In the genomic region with DNA sequence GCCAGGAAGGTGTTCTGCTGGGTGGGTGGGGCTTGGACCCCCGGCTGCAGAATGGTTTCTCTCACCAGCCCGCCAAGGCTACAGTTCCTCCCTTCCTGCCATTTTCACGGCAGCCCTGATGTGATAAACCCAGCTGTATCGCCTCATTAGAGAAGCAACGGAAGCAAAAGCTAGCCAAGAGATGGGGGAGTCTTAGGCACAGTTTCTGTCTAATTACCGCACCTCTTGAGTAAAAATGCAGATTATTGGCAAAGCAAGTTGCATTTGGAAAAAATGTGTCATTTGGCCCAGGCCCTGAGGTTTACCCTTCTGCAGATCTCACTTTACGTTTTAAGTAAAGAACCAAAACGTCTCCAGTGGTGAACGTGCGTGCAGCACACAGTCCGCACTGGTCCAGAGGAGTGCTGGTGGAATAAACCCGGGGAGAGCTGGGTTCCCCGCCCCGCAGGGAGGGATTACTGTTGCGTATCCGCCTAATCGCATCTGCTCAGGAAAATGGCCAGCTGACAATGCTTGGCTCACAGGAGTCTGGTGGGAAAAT, we compare ENCODE assay signal across 1 cellular context.
TF ChIP-seq lines count a peak whose summit lies in the region.

No MANE protein-coding gene starts in this region.

TF ChIP-seq in GM23338, 12 proteins besides CTCF, POLR2A, EP300 and RAD21 (continued from another document):
- TF ChIP-seq, protein P1, sequence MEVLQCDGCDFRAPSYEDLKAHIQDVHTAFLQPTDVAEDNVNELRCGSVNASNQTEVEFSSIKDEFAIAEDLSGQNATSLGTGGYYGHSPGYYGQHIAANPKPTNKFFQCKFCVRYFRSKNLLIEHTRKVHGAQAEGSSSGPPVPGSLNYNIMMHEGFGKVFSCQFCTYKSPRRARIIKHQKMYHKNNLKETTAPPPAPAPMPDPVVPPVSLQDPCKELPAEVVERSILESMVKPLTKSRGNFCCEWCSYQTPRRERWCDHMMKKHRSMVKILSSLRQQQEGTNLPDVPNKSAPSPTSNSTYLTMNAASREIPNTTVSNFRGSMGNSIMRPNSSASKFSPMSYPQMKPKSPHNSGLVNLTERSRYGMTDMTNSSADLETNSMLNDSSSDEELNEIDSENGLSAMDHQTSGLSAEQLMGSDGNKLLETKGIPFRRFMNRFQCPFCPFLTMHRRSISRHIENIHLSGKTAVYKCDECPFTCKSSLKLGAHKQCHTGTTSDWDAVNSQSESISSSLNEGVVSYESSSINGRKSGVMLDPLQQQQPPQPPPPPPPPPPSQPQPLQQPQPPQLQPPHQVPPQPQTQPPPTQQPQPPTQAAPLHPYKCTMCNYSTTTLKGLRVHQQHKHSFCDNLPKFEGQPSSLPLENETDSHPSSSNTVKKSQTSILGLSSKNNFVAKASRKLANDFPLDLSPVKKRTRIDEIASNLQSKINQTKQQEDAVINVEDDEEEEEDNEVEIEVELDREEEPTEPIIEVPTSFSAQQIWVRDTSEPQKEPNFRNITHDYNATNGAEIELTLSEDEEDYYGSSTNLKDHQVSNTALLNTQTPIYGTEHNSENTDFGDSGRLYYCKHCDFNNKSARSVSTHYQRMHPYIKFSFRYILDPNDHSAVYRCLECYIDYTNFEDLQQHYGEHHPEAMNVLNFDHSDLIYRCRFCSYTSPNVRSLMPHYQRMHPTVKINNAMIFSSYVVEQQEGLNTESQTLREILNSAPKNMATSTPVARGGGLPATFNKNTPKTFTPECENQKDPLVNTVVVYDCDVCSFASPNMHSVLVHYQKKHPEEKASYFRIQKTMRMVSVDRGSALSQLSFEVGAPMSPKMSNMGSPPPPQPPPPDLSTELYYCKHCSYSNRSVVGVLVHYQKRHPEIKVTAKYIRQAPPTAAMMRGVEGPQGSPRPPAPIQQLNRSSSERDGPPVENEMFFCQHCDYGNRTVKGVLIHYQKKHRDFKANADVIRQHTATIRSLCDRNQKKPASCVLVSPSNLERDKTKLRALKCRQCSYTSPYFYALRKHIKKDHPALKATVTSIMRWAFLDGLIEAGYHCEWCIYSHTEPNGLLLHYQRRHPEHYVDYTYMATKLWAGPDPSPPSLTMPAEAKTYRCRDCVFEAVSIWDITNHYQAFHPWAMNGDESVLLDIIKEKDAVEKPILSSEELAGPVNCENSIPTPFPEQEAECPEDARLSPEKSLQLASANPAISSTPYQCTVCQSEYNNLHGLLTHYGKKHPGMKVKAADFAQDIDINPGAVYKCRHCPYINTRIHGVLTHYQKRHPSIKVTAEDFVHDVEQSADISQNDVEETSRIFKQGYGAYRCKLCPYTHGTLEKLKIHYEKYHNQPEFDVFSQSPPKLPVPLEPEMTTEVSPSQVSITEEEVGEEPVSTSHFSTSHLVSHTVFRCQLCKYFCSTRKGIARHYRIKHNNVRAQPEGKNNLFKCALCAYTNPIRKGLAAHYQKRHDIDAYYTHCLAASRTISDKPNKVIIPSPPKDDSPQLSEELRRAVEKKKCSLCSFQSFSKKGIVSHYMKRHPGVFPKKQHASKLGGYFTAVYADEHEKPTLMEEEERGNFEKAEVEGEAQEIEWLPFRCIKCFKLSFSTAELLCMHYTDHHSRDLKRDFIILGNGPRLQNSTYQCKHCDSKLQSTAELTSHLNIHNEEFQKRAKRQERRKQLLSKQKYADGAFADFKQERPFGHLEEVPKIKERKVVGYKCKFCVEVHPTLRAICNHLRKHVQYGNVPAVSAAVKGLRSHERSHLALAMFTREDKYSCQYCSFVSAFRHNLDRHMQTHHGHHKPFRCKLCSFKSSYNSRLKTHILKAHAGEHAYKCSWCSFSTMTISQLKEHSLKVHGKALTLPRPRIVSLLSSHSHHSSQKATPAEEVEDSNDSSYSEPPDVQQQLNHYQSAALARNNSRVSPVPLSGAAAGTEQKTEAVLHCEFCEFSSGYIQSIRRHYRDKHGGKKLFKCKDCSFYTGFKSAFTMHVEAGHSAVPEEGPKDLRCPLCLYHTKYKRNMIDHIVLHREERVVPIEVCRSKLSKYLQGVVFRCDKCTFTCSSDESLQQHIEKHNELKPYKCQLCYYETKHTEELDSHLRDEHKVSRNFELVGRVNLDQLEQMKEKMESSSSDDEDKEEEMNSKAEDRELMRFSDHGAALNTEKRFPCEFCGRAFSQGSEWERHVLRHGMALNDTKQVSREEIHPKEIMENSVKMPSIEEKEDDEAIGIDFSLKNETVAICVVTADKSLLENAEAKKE (CRISPR knock-in tag; IDR thresholded peaks at IDR 0.05), result no peak
- TF ChIP-seq, protein P2, sequence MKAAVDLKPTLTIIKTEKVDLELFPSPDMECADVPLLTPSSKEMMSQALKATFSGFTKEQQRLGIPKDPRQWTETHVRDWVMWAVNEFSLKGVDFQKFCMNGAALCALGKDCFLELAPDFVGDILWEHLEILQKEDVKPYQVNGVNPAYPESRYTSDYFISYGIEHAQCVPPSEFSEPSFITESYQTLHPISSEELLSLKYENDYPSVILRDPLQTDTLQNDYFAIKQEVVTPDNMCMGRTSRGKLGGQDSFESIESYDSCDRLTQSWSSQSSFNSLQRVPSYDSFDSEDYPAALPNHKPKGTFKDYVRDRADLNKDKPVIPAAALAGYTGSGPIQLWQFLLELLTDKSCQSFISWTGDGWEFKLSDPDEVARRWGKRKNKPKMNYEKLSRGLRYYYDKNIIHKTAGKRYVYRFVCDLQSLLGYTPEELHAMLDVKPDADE (IDR thresholded peaks at IDR 0.05), result no peak
- TF ChIP-seq EZH2phosphoT487 (IDR thresholded peaks at IDR 0.05; ENCODE audit: unreplicated experiment), result no peak
- TF ChIP-seq JUNB (IDR thresholded peaks at IDR 0.05; ENCODE audit: unreplicated experiment), result no peak
- TF ChIP-seq, protein P3, sequence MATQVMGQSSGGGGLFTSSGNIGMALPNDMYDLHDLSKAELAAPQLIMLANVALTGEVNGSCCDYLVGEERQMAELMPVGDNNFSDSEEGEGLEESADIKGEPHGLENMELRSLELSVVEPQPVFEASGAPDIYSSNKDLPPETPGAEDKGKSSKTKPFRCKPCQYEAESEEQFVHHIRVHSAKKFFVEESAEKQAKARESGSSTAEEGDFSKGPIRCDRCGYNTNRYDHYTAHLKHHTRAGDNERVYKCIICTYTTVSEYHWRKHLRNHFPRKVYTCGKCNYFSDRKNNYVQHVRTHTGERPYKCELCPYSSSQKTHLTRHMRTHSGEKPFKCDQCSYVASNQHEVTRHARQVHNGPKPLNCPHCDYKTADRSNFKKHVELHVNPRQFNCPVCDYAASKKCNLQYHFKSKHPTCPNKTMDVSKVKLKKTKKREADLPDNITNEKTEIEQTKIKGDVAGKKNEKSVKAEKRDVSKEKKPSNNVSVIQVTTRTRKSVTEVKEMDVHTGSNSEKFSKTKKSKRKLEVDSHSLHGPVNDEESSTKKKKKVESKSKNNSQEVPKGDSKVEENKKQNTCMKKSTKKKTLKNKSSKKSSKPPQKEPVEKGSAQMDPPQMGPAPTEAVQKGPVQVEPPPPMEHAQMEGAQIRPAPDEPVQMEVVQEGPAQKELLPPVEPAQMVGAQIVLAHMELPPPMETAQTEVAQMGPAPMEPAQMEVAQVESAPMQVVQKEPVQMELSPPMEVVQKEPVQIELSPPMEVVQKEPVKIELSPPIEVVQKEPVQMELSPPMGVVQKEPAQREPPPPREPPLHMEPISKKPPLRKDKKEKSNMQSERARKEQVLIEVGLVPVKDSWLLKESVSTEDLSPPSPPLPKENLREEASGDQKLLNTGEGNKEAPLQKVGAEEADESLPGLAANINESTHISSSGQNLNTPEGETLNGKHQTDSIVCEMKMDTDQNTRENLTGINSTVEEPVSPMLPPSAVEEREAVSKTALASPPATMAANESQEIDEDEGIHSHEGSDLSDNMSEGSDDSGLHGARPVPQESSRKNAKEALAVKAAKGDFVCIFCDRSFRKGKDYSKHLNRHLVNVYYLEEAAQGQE (IDR thresholded peaks at IDR 0.05; ENCODE audit: unreplicated experiment), result no peak
- no peak for TF ChIP-seq EZH2 (IDR thresholded peaks at IDR 0.05; ENCODE audit: low read depth, unreplicated experiment)
